In the genomic region with DNA sequence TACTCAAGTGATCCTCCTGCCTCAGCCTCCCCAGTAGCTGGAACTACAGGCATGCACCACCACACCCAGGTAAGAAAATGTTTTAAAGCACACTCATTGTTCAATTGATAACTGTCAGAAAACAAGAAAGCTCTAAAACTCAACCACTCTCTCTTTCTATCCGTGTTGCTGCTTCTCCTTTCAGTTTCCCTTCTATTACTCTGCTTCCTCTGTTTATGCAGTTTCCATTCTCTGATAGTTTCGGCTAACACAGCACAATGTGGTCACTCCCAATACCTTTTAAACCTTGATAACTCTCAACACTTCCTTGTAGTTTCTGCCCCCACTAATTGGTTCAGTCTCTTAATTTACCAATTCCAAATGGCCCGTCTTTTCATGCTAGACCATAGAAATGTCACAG, we compare ENCODE assay signal across 11 cellular contexts. TPM values are rescaled to one million over a fixed set of nuclear protein-coding genes. Genes with fewer than 3 reads are reported as not detected.
DNase-seq lines count a peak whose midpoint lies in the region; ATAC-seq, FAIRE-seq and TF ChIP-seq lines count a peak whose summit lies in the region.
"Had no signal": no experiment of that assay in that cellular context is flagged by ENCODE, and none has a peak within 500 bp of the region (broad histone marks: within the 10 kb centered on the region; RNA-seq: fewer than 3 reads in every experiment).

No MANE protein-coding gene starts in this region.

- H3K27me3 Mint-ChIP-seq in activated B cell treated with CpG ODN at 0.5 μM for 24 hours (no peaks in the 10 kb centered on the region), WTC11 (ENCODE audit: low read depth) (peaks cover 2% of the 10 kb centered on the region; the same call in 1 of the 2 replicates), GM23338 (ENCODE audit: insufficient read depth, low read depth, poor library complexity) (no peaks in the 10 kb centered on the region)

- POLR2A ChIA-PET in activated B cell treated with CpG ODN at 0.5 μM for 24 hours (lab: Charles Lee) = interaction anchor here (0.5 to 1.0 kb wide), 5 partner anchors 42 to 540 kb away, joined by 3 to 4 read pairs (median 4); no protein-coding TSS in a partner anchor
- POLR2A ChIA-PET in WTC11 (lab: Charles Lee) = no interaction called here

- H3K4me1 Mint-ChIP-seq in activated B cell treated with CpG ODN at 0.5 μM for 24 hours (no peaks in the 10 kb centered on the region), WTC11 (no peaks in the 10 kb centered on the region), GM23338 (no peaks in the 10 kb centered on the region)

- no peak overlapping the region for H3K4me3 ChIP-seq in osteoblast (ENCODE audit: insufficient read depth, low read length)
- H3K4me3 ChIP-seq in GM23338 = no peak overlapping the region
- H3K4me3 ChIP-seq: PC-9 had no signal

- intact Hi-C loops in activated B cell treated with CpG ODN at 0.5 μM for 24 hours (cut with micrococcal nuclease) = loop anchor here (1.0 to 5.0 kb wide), 3 partner anchors 40 to 330 kb away; no protein-coding TSS in a partner anchor

- H3K4me2 ChIP-seq in osteoblast (ENCODE audit: insufficient read depth, low read length) (no peak overlapping the region), GM23338 (no peak overlapping the region)
- H3K4me2 ChIP-seq: PC-9 had no signal

- H3K9me3 Mint-ChIP-seq in activated B cell treated with CpG ODN at 0.5 μM for 24 hours = no peaks in the 10 kb centered on the region
- H3K9me3 Mint-ChIP-seq in WTC11 = peaks cover 4% of the 10 kb centered on the region; the same call in 1 of the 2 replicates
- no peaks in the 10 kb centered on the region for H3K9me3 Mint-ChIP-seq in GM23338

- H3K27ac ChIP-seq in osteoblast (ENCODE audit: low read depth, low read length) = no peak overlapping the region
- H3K27ac ChIP-seq in GM23338 (ENCODE audit: low read depth) = no peak overlapping the region
- H3K27ac ChIP-seq: PC-9 had no signal

- no peaks in the 10 kb centered on the region for H3K9me3 ChIP-seq in osteoblast (ENCODE audit: low read depth, low read length)

- H3K9me2 ChIP-seq in GM23338 (ENCODE audit: insufficient read depth) = peaks cover 4% of the 10 kb centered on the region; the same call in 1 of the 2 replicates

- no peak for TF ChIP-seq CTCF in activated B cell treated with CpG ODN at 0.5 μM for 24 hours (IDR thresholded peaks at IDR 0.05)
- TF ChIP-seq CTCF in WTC11 (IDR thresholded peaks at IDR 0.05) = no peak
- no peak for TF ChIP-seq CTCF in osteoblast (IDR thresholded peaks at IDR 0.05; ENCODE audit: extremely low read depth, low read depth, low read length)
- TF ChIP-seq CTCF in GM23338 (conservative IDR thresholded peaks at IDR 0.05; ENCODE audit: low read depth in 2 of 2) = no peak

- H3K4me1 ChIP-seq in osteoblast (ENCODE audit: insufficient read depth, low read length) (no peaks in the 10 kb centered on the region), GM23338 (ENCODE audit: insufficient read depth) (no peaks in the 10 kb centered on the region)

- no peaks in the 10 kb centered on the region for H3K36me3 Mint-ChIP-seq in activated B cell treated with CpG ODN at 0.5 μM for 24 hours (ENCODE audit: low read depth)
- no peaks in the 10 kb centered on the region for H3K36me3 Mint-ChIP-seq in WTC11
- no peaks in the 10 kb centered on the region for H3K36me3 Mint-ChIP-seq in GM23338 (ENCODE audit: low read depth)

- peak; percentile 28 for DNase-seq in GM18507 (ENCODE audit: extremely low spot score, insufficient read length, low read depth)
- DNase-seq in activated B cell treated with CpG ODN at 0.5 μM for 24 hours = no peak
- no peak for DNase-seq in WTC11 (ENCODE audit: low spot score)
- no peak for DNase-seq in osteoblast (ENCODE audit: insufficient read length, low spot score, missing footprints)
- DNase-seq in HK-2 (ENCODE audit: unreplicated experiment) = no peak
- no peak for DNase-seq in GM23338 (ENCODE audit: low spot score)
- DNase-seq: activated CD8-positive, alpha-beta memory T cell treated with anti-CD3 and anti-CD28 coated beads, Interleukin-2, amount 50 U/mL, for 4 hours; IMR-90; PC-9 had no signal

- H3K4me3 Mint-ChIP-seq in activated B cell treated with CpG ODN at 0.5 μM for 24 hours = no peak overlapping the region
- no peak overlapping the region for H3K4me3 Mint-ChIP-seq in WTC11
- H3K4me3 Mint-ChIP-seq in GM23338 = no peak overlapping the region

- H3K79me2 ChIP-seq in osteoblast (ENCODE audit: insufficient read depth, low read length) (no peaks in the 10 kb centered on the region), GM23338 (replicated peaks; ENCODE audit: insufficient read depth) (no peaks in the 10 kb centered on the region)

- no peaks in the 10 kb centered on the region for H3F3A ChIP-seq in GM23338 (replicated peaks; ENCODE audit: low read depth)

- no peaks in the 10 kb centered on the region for H3K27me3 ChIP-seq in osteoblast (ENCODE audit: insufficient read depth, low read length)
- no peaks in the 10 kb centered on the region for H3K27me3 ChIP-seq in GM23338 (ENCODE audit: insufficient read depth)

- FAIRE-seq in GM18507 (lab: Jason Lieb, UNC) = peak; percentile 94

- CTCF ChIA-PET in activated B cell treated with CpG ODN at 0.5 μM for 24 hours (lab: Charles Lee) (no interaction called here), WTC11 (lab: Charles Lee) (no interaction called here)

- ATAC-seq in GM19468 (IDR thresholded peaks at IDR 0.05; ENCODE audit: extremely low read depth, unreplicated experiment) = peak; percentile 92
- peak; percentile 98 for ATAC-seq in HG03097 (IDR thresholded peaks at IDR 0.05; ENCODE audit: low FRiP score, unreplicated experiment)
- ATAC-seq in activated B cell treated with CpG ODN at 0.5 μM for 24 hours (ENCODE audit: low read depth) = peak; percentile 98
- ATAC-seq in WTC11 = no peak
- ATAC-seq in GM23338 = no peak

- H2AFZ ChIP-seq in osteoblast (ENCODE audit: low read length) (no peak overlapping the region), GM23338 (no peak overlapping the region)
- H2AFZ ChIP-seq: PC-9 had no signal

- H3K36me3 ChIP-seq in osteoblast (ENCODE audit: insufficient read depth, low read length) (no peaks in the 10 kb centered on the region), GM23338 (ENCODE audit: insufficient read depth) (no peaks in the 10 kb centered on the region)

- H4K20me1 ChIP-seq in osteoblast (ENCODE audit: insufficient read depth, low read length) (no peaks in the 10 kb centered on the region), GM23338 (replicated peaks; ENCODE audit: insufficient read depth) (no peaks in the 10 kb centered on the region)

- H3K27ac Mint-ChIP-seq in activated B cell treated with CpG ODN at 0.5 μM for 24 hours (no peak overlapping the region), WTC11 (no peak overlapping the region), GM23338 (no peak overlapping the region)

TF ChIP-seq in WTC11, 78 proteins besides CTCF, POLR2A, EP300 and RAD21 (continues in another document):
- TF ChIP-seq, protein P1, sequence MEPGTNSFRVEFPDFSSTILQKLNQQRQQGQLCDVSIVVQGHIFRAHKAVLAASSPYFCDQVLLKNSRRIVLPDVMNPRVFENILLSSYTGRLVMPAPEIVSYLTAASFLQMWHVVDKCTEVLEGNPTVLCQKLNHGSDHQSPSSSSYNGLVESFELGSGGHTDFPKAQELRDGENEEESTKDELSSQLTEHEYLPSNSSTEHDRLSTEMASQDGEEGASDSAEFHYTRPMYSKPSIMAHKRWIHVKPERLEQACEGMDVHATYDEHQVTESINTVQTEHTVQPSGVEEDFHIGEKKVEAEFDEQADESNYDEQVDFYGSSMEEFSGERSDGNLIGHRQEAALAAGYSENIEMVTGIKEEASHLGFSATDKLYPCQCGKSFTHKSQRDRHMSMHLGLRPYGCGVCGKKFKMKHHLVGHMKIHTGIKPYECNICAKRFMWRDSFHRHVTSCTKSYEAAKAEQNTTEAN (CRISPR knock-in tag; IDR thresholded peaks at IDR 0.05) = no peak
- TF ChIP-seq, protein P2, sequence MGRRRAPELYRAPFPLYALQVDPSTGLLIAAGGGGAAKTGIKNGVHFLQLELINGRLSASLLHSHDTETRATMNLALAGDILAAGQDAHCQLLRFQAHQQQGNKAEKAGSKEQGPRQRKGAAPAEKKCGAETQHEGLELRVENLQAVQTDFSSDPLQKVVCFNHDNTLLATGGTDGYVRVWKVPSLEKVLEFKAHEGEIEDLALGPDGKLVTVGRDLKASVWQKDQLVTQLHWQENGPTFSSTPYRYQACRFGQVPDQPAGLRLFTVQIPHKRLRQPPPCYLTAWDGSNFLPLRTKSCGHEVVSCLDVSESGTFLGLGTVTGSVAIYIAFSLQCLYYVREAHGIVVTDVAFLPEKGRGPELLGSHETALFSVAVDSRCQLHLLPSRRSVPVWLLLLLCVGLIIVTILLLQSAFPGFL (CRISPR knock-in tag; IDR thresholded peaks at IDR 0.05; ENCODE audit: borderline replicate concordance) = no peak
- TF ChIP-seq ATF1 (CRISPR knock-in tag; IDR thresholded peaks at IDR 0.05) = no peak

TF ChIP-seq in GM23338, 12 proteins besides CTCF, POLR2A, EP300 and RAD21 (continues in another document):
- no peak for TF ChIP-seq POLR2AphosphoS5 (IDR thresholded peaks at IDR 0.05; ENCODE audit: low read depth)
- TF ChIP-seq ZNF114 (CRISPR knock-in tag; IDR thresholded peaks at IDR 0.05) = no peak
- no peak for TF ChIP-seq EZH2 (IDR thresholded peaks at IDR 0.05; ENCODE audit: low read depth, unreplicated experiment)

RNA-seq across cellular contexts. Expression of a gene that starts 59.2 kb away (rescaled TPM):
- total RNA-seq in activated B cell treated with CpG ODN at 0.5 μM for 24 hours = 20.7 and 21.5 TPM in 2 replicates
- 0.46 to 0.57 TPM (median 0.50 TPM) in 3 replicates for total RNA-seq in WTC11 (2021)
- total RNA-seq in osteoblast = 0.29 and 0.36 TPM in 2 replicates
- 0.17 and 0.58 TPM in 2 replicates for total RNA-seq in GM23338 (2014; rRNA removed; shearing (Covaris generic))
- 0.10 and 0.17 TPM in 2 replicates for polyA plus RNA-seq in GM23338 (2016; fragmentation: Nextera tagmentation; extraction: Ambion mirVana)
- total RNA-seq: PC-9 had no signal

Comparison
In these comparisons a context has a peak if more than half of its experiments do, and no peak if none do; other contexts are left out.
1. ATAC-seq: peak in GM19468 (single experiment), HG03097 (single experiment) and activated B cell treated with CpG ODN at 0.5 μM for 24 hours (single experiment); none in WTC11 (single experiment) and GM23338 (single experiment).
2. RNA of a gene that starts 59.2 kb away (total RNA-seq): 20.7 to 21.5 TPM in activated B cell treated with CpG ODN at 0.5 μM for 24 hours; 0.46 to 0.57 TPM in WTC11, 0.29 to 0.36 TPM in osteoblast and 0.17 to 0.58 TPM in GM23338; every median in the first group is over 10 times any median in the second.